9 cellular contexts compared by ENCODE assay signal in genomic region chr20:41140226-41141133, GRCh38. TPM values are rescaled to one million over a fixed set of nuclear protein-coding genes. Genes with fewer than 3 reads are reported as not detected.
DNase-seq lines count a peak whose midpoint lies in the region; ATAC-seq and TF ChIP-seq lines count a peak whose summit lies in the region.
"Had no signal": no experiment of that assay in that cellular context is flagged by ENCODE, and none has a peak within 500 bp of the region (broad histone marks: within the 10 kb centered on the region; RNA-seq: fewer than 3 reads in every experiment).

No MANE protein-coding gene starts in this region.

- peak; percentile 44 for DNase-seq in activated T-cell treated with anti-CD3 and anti-CD28 coated beads, Interleukin-2, amount 50 U/mL, for 24 hours
- DNase-seq in activated T-cell treated with anti-CD3 and anti-CD28 coated beads for 4 hours (no peak), ascending aorta (ENCODE audit: low spot score in 2 of 2) (no peak), memory B cell (ENCODE audit: low spot score in 2 of 2) (no peak), Calu3 (no peak)
- DNase-seq: NCI-H2029 treated with DMSO at 0.1 percent for 48 hours had no signal

- peaks cover under 1 to 45% of the 10 kb centered on the region in 2 donors for H3K4me1 ChIP-seq in ascending aorta
- peaks cover 65% of the 10 kb centered on the region for H3K4me1 ChIP-seq in thymus (ENCODE audit: control insufficient read depth, insufficient read depth, low read length)

- H3K27me3 ChIP-seq in ascending aorta, result no peaks in the 10 kb centered on the region
- no peaks in the 10 kb centered on the region for H3K27me3 ChIP-seq in thymus (ENCODE audit: control insufficient read depth, insufficient read depth)

- TF ChIP-seq CTCF in ascending aorta (IDR thresholded peaks at IDR 0.05) (no peak), Calu3 (IDR thresholded peaks at IDR 0.05; ENCODE audit: unreplicated experiment) (no peak)

- intact Hi-C loops in ascending aorta (cut with DNase I), result no loop called here
- intact Hi-C loops in Calu3 (cut with micrococcal nuclease; ENCODE audit: unreplicated experiment), result no loop called here

- H3K36me3 Mint-ChIP-seq in activated T-cell treated with anti-CD3 and anti-CD28 coated beads, Interleukin-2, amount 50 U/mL, for 24 hours (ENCODE audit: low read depth), result peaks cover 50% of the 10 kb centered on the region
- H3K36me3 Mint-ChIP-seq in memory B cell, result peaks cover 3% of the 10 kb centered on the region
- H3K36me3 Mint-ChIP-seq in Calu3 (ENCODE audit: insufficient read depth, unreplicated experiment), result peaks cover 35% of the 10 kb centered on the region

- peak overlapping the region; percentile 94 for H3K4me3 Mint-ChIP-seq in activated T-cell treated with anti-CD3 and anti-CD28 coated beads, Interleukin-2, amount 50 U/mL, for 24 hours
- peak overlapping the region; percentile 15 for H3K4me3 Mint-ChIP-seq in memory B cell
- no peak overlapping the region for H3K4me3 Mint-ChIP-seq in Calu3 (ENCODE audit: low read depth, unreplicated experiment)

- ATAC-seq in memory B cell (ENCODE audit: low read depth) (no peak), HG02973 (IDR thresholded peaks at IDR 0.05; ENCODE audit: unreplicated experiment) (no peak), HG03432 (IDR thresholded peaks at IDR 0.05; ENCODE audit: unreplicated experiment) (no peak)

- H3K27ac ChIP-seq in ascending aorta, result peak overlapping the region; percentile 53 to 95
- peak overlapping the region; percentile 94 for H3K27ac ChIP-seq in thymus (ENCODE audit: low read depth)

- H3K27me3 Mint-ChIP-seq in activated T-cell treated with anti-CD3 and anti-CD28 coated beads, Interleukin-2, amount 50 U/mL, for 24 hours, result no peaks in the 10 kb centered on the region
- H3K27me3 Mint-ChIP-seq in memory B cell (no peaks in the 10 kb centered on the region), Calu3 (ENCODE audit: unreplicated experiment) (no peaks in the 10 kb centered on the region)

- H3K27ac Mint-ChIP-seq in activated T-cell treated with anti-CD3 and anti-CD28 coated beads, Interleukin-2, amount 50 U/mL, for 24 hours, result peak overlapping the region; percentile 97
- peak overlapping the region; percentile 56 for H3K27ac Mint-ChIP-seq in memory B cell
- H3K27ac Mint-ChIP-seq in Calu3 (ENCODE audit: unreplicated experiment), result no peak overlapping the region

- no peaks in the 10 kb centered on the region for H3K9me3 ChIP-seq in ascending aorta
- H3K9me3 ChIP-seq in thymus (ENCODE audit: control insufficient read depth), result no peaks in the 10 kb centered on the region

- H3K4me3 ChIP-seq in ascending aorta (peak overlapping the region; percentile 5 to 86), thymus (ENCODE audit: low read length) (peak overlapping the region; percentile 93)

- CTCF ChIA-PET in Calu3 (lab: Charles Lee), result no interaction called here

- no TSS peak for BruUV-seq in Calu3 (replicated peaks; lab: Mats Ljungman, UMichigan)

- no peaks in the 10 kb centered on the region for H3K36me3 ChIP-seq in ascending aorta
- peaks cover 7% of the 10 kb centered on the region for H3K36me3 ChIP-seq in thymus (ENCODE audit: control insufficient read depth, insufficient read depth)

- WGBS in thymus, result 87% methylated on average over 10 of the region's 10 CpGs

- peaks cover 80% of the 10 kb centered on the region for H3K4me1 Mint-ChIP-seq in activated T-cell treated with anti-CD3 and anti-CD28 coated beads, Interleukin-2, amount 50 U/mL, for 24 hours (ENCODE audit: low read depth)
- H3K4me1 Mint-ChIP-seq in memory B cell, result peaks cover 51% of the 10 kb centered on the region
- peaks cover 47% of the 10 kb centered on the region for H3K4me1 Mint-ChIP-seq in Calu3 (ENCODE audit: low read depth, unreplicated experiment)

- no peaks in the 10 kb centered on the region for H3K9me3 Mint-ChIP-seq in activated T-cell treated with anti-CD3 and anti-CD28 coated beads, Interleukin-2, amount 50 U/mL, for 24 hours
- H3K9me3 Mint-ChIP-seq in memory B cell (no peaks in the 10 kb centered on the region), Calu3 (ENCODE audit: low read depth, unreplicated experiment) (no peaks in the 10 kb centered on the region)

RNA-seq across cellular contexts. Expression of gene PLCG1, which starts 3.1 kb away (rescaled TPM):
- total RNA-seq in ascending aorta, result 168 TPM
- 126 TPM for polyA plus RNA-seq in thymus
- 91.1 and 127 TPM in 2 replicates for total RNA-seq in Calu3 (2022)
